ENCODE assay signal across 9 cellular contexts in the genomic region with DNA sequence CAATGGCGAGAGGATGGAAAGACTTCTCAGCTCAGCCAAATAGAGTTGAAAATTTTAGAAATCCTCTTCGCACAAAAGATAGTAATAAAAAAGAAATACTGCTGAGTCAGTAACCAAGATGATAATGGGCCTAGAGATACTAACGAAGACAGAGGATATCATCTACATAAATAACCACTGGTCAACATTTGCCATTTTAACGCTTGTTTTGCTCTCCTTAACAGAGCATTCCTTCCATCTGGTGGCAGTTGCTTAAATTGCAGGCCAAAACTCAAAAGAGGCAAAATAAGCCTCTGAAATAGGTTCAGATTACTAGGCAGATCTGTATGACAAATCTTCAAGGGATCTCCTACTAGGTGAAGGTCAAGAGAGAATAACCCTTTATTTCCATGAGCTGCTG. TPM values are rescaled to one million over a fixed set of nuclear protein-coding genes. Genes with fewer than 3 reads are reported as not detected.
DNase-seq lines count a peak whose midpoint lies in the region; FAIRE-seq and TF ChIP-seq lines count a peak whose summit lies in the region.
"Had no signal": no experiment of that assay in that cellular context is flagged by ENCODE, and none has a peak within 500 bp of the region (broad histone marks: within the 10 kb centered on the region; RNA-seq: fewer than 3 reads in every experiment).

No MANE protein-coding gene starts in this region.

- no peaks in the 10 kb centered on the region for H3K27me3 Mint-ChIP-seq in chondrocyte (ENCODE audit: low read depth)

- H3K4me2 ChIP-seq in parathyroid adenoma (ENCODE audit: low read length), result no peak overlapping the region

- H3K4me3 Mint-ChIP-seq in chondrocyte (ENCODE audit: unreplicated experiment), result no peak overlapping the region

- no peak overlapping the region for H3K9ac ChIP-seq in parathyroid adenoma

- H3K27ac Mint-ChIP-seq in chondrocyte (ENCODE audit: unreplicated experiment), result no peak overlapping the region

- no peak for TF ChIP-seq EP300 in sigmoid colon (IDR thresholded peaks at IDR 0.05)

- peaks cover 4% of the 10 kb centered on the region for H3K4me1 Mint-ChIP-seq in chondrocyte (ENCODE audit: low read depth)

- H3K9me3 ChIP-seq in parathyroid adenoma (ENCODE audit: control insufficient read depth, low read length) (no peaks in the 10 kb centered on the region), sigmoid colon (no peaks in the 10 kb centered on the region)

- H3K27me3 ChIP-seq in parathyroid adenoma (ENCODE audit: control insufficient read depth, insufficient read depth, low read length) (no peaks in the 10 kb centered on the region), sigmoid colon (no peaks in the 10 kb centered on the region)

- H3K36me3 ChIP-seq in parathyroid adenoma (ENCODE audit: control insufficient read depth, insufficient read depth, low read length) (no peaks in the 10 kb centered on the region), sigmoid colon (no peaks in the 10 kb centered on the region)

- H3K9me3 Mint-ChIP-seq in chondrocyte (ENCODE audit: low read depth), result peaks cover 14% of the 10 kb centered on the region

- H2AFZ ChIP-seq in parathyroid adenoma, result no peak overlapping the region

- H3K27ac ChIP-seq in parathyroid adenoma (no peak overlapping the region), sigmoid colon (no peak overlapping the region)

- H3K79me2 ChIP-seq in parathyroid adenoma, result no peaks in the 10 kb centered on the region

- DNase-seq in DMS 273 (lab: John Stamatoyannopoulos, UW; ENCODE audit: unreplicated experiment) (peak; percentile 52), DMS 273 treated with DMSO at 0.1 percent for 48 hours (lab: John Stamatoyannopoulos, UW) (no peak), LNCaP clone FGC (ENCODE audit: low read depth) (no peak), chondrocyte (ENCODE audit: low spot score) (no peak), sigmoid colon (no peak), RCC 7860 (ENCODE audit: low spot score) (no peak), GM19239 (ENCODE audit: insufficient read length, low spot score) (no peak)
- DNase-seq: 8988T had no signal

- TF ChIP-seq POLR2A in sigmoid colon (IDR thresholded peaks at IDR 0.05), result no peak

- peaks cover 8% of the 10 kb centered on the region for H3K36me3 Mint-ChIP-seq in chondrocyte (ENCODE audit: low read depth)

- no peaks in the 10 kb centered on the region for H3K4me1 ChIP-seq in parathyroid adenoma
- H3K4me1 ChIP-seq in sigmoid colon, result no peaks in the 10 kb centered on the region

- no peak for FAIRE-seq in RCC 7860 (lab: Jason Lieb, UNC)
- no peak for FAIRE-seq in GM19239 (lab: Jason Lieb, UNC)

- WGBS in sigmoid colon, 2 donors, result 91 to 93% methylated on average over 4 of the region's 4 CpGs

- TF ChIP-seq CTCF in LNCaP clone FGC (IDR thresholded peaks at IDR 0.05; ENCODE audit: control insufficient read depth, extremely low read depth, insufficient read depth) (peak; percentile 67), chondrocyte (IDR thresholded peaks at IDR 0.05) (peak; percentile 74), parathyroid adenoma (IDR thresholded peaks at IDR 0.05) (peak; percentile 37), sigmoid colon (IDR thresholded peaks at IDR 0.05) (no peak)

- H3K4me3 ChIP-seq in LNCaP clone FGC (ENCODE audit: low read depth, low read length) (no peak overlapping the region), parathyroid adenoma (ENCODE audit: low read depth, low read length) (no peak overlapping the region), sigmoid colon (no peak overlapping the region)

- intact Hi-C loops in sigmoid colon (cut with DNase I), result no loop called here

RNA-seq across cellular contexts. Expression of a gene that starts 51.7 kb away (rescaled TPM):
- total RNA-seq in chondrocyte (0.10 TPM in 1 of 3 replicates, not detected in the others), sigmoid colon (under 1 TPM in 3 of 4 donors, not detected in 1; 0.14 to 0.36 (median 0.16) TPM)
- under 1 TPM in 1 of 3 donors, not detected in 2; 0.16 TPM for polyA plus RNA-seq in sigmoid colon

Comparison
In these comparisons a context has a peak if more than half of its experiments do, and no peak if none do; other contexts are left out.
1. CTCF ChIP-seq: peak in LNCaP clone FGC (single experiment), chondrocyte (single experiment) and parathyroid adenoma (single experiment); none in sigmoid colon (0 of 4).